ENCODE assay signal across 1 cellular context in genomic region chr17:16297367-16298139, GRCh38.
TF ChIP-seq lines count a peak whose summit lies in the region.

No MANE protein-coding gene starts in this region.

TF ChIP-seq in HepG2, 621 proteins besides CTCF, POLR2A, EP300 and RAD21 (continued from another document and continues in another):
- TF ChIP-seq DPF2 (CRISPR knock-in tag; IDR thresholded peaks at IDR 0.05; ENCODE audit: borderline replicate concordance, low read depth) (peak; percentile 27; the same call in 1 of the 2 replicates), BORCS8-MEF2B (CRISPR knock-in tag; IDR thresholded peaks at IDR 0.05) (0 out of 2 replicates have a peak, but pooled peaks have one; percentile 42), KDM1A (CRISPR knock-in tag; IDR thresholded peaks at IDR 0.05) (peak; percentile 19; the same call in 1 of the 2 replicates), ZNF543 (CRISPR knock-in tag; IDR thresholded peaks at IDR 0.05) (peak; percentile 14; the same call in 1 of the 2 replicates), FOXK1 (CRISPR knock-in tag; IDR thresholded peaks at IDR 0.05; ENCODE audit: borderline replicate concordance, low read depth) (0 out of 2 replicates have a peak, but pooled peaks have one; percentile 7), ZNF644 (CRISPR knock-in tag; IDR thresholded peaks at IDR 0.05; ENCODE audit: low read depth) (0 out of 2 replicates have a peak, but pooled peaks have one; percentile 18), GFI1 (CRISPR knock-in tag; IDR thresholded peaks at IDR 0.05; ENCODE audit: borderline replicate concordance) (peak; percentile 20; the same call in 1 of the 2 replicates), TEAD3 (CRISPR knock-in tag; optimal IDR thresholded peaks at IDR 0.05; ENCODE audit: borderline replicate concordance) (peak; percentile 30), SP1 (IDR thresholded peaks at IDR 0.05) (no peak), SP1 (CRISPR knock-in tag; IDR thresholded peaks at IDR 0.05) (no peak), ZFP41 (CRISPR knock-in tag; IDR thresholded peaks at IDR 0.05; ENCODE audit: borderline replicate concordance) (no peak), EHMT2 (IDR thresholded peaks at IDR 0.05; ENCODE audit: borderline replicate concordance, low read depth, low read length) (0 out of 2 replicates have a peak, but pooled peaks have one; percentile 12), PRDM4 (CRISPR knock-in tag; IDR thresholded peaks at IDR 0.05; ENCODE audit: borderline replicate concordance) (no peak), CBFB (CRISPR knock-in tag; IDR thresholded peaks at IDR 0.05) (peak; percentile 62; the same call in 1 of the 2 replicates), FOXA3 (CRISPR knock-in tag; IDR thresholded peaks at IDR 0.05) (peak; percentile 3; the same call in 1 of the 2 replicates), ZBTB40 (IDR thresholded peaks at IDR 0.05) (no peak), ZBTB40 (CRISPR knock-in tag; IDR thresholded peaks at IDR 0.05) (no peak), SSRP1 (CRISPR knock-in tag; IDR thresholded peaks at IDR 0.05) (peak; percentile 25; the same call in 1 of the 2 replicates), NCOA2 (CRISPR knock-in tag; IDR thresholded peaks at IDR 0.05) (peak; percentile 29; the same call in 1 of the 2 replicates), ZNF136 (CRISPR knock-in tag; IDR thresholded peaks at IDR 0.05; ENCODE audit: low read depth) (peak; percentile 68; the same call in 1 of the 2 replicates), GMEB2 (CRISPR knock-in tag; IDR thresholded peaks at IDR 0.05; ENCODE audit: low read depth) (no peak), SOX6 (IDR thresholded peaks at IDR 0.05) (no peak), SOX6 (CRISPR knock-in tag; IDR thresholded peaks at IDR 0.05) (peak; percentile 67), TFAP4 (IDR thresholded peaks at IDR 0.05; ENCODE audit: borderline replicate concordance, low read depth) (peak; percentile 14; the same call in 1 of the 2 replicates), ZNF672 (CRISPR knock-in tag; IDR thresholded peaks at IDR 0.05) (no peak), ZBTB37 (CRISPR knock-in tag; IDR thresholded peaks at IDR 0.05) (no peak)
- TF ChIP-seq, protein P1, sequence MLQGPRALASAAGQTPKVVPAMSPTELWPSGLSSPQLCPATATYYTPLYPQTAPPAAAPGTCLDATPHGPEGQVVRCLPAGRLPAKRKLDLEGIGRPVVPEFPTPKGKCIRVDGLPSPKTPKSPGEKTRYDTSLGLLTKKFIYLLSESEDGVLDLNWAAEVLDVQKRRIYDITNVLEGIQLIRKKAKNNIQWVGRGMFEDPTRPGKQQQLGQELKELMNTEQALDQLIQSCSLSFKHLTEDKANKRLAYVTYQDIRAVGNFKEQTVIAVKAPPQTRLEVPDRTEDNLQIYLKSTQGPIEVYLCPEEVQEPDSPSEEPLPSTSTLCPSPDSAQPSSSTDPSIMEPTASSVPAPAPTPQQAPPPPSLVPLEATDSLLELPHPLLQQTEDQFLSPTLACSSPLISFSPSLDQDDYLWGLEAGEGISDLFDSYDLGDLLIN (CRISPR knock-in tag; IDR thresholded peaks at IDR 0.05; ENCODE audit: borderline replicate concordance) = no peak
- TF ChIP-seq, protein P2, sequence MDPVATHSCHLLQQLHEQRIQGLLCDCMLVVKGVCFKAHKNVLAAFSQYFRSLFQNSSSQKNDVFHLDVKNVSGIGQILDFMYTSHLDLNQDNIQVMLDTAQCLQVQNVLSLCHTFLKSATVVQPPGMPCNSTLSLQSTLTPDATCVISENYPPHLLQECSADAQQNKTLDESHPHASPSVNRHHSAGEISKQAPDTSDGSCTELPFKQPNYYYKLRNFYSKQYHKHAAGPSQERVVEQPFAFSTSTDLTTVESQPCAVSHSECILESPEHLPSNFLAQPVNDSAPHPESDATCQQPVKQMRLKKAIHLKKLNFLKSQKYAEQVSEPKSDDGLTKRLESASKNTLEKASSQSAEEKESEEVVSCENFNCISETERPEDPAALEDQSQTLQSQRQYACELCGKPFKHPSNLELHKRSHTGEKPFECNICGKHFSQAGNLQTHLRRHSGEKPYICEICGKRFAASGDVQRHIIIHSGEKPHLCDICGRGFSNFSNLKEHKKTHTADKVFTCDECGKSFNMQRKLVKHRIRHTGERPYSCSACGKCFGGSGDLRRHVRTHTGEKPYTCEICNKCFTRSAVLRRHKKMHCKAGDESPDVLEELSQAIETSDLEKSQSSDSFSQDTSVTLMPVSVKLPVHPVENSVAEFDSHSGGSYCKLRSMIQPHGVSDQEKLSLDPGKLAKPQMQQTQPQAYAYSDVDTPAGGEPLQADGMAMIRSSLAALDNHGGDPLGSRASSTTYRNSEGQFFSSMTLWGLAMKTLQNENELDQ (CRISPR knock-in tag; IDR thresholded peaks at IDR 0.05; ENCODE audit: borderline replicate concordance) = no peak
- TF ChIP-seq, protein P3, sequence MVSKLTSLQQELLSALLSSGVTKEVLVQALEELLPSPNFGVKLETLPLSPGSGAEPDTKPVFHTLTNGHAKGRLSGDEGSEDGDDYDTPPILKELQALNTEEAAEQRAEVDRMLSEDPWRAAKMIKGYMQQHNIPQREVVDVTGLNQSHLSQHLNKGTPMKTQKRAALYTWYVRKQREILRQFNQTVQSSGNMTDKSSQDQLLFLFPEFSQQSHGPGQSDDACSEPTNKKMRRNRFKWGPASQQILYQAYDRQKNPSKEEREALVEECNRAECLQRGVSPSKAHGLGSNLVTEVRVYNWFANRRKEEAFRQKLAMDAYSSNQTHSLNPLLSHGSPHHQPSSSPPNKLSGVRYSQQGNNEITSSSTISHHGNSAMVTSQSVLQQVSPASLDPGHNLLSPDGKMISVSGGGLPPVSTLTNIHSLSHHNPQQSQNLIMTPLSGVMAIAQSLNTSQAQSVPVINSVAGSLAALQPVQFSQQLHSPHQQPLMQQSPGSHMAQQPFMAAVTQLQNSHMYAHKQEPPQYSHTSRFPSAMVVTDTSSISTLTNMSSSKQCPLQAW (CRISPR knock-in tag; IDR thresholded peaks at IDR 0.05) = no peak
- TF ChIP-seq, protein P4, sequence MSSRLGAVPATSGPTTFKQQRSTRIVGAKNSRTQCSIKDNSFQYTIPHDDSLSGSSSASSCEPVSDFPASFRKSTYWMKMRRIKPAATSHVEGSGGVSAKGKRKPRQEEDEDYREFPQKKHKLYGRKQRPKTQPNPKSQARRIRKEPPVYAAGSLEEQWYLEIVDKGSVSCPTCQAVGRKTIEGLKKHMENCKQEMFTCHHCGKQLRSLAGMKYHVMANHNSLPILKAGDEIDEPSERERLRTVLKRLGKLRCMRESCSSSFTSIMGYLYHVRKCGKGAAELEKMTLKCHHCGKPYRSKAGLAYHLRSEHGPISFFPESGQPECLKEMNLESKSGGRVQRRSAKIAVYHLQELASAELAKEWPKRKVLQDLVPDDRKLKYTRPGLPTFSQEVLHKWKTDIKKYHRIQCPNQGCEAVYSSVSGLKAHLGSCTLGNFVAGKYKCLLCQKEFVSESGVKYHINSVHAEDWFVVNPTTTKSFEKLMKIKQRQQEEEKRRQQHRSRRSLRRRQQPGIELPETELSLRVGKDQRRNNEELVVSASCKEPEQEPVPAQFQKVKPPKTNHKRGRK (CRISPR knock-in tag; IDR thresholded peaks at IDR 0.05) = no peak
